Comparison of ENCODE assay signal across 25 cellular contexts in the genomic region with DNA sequence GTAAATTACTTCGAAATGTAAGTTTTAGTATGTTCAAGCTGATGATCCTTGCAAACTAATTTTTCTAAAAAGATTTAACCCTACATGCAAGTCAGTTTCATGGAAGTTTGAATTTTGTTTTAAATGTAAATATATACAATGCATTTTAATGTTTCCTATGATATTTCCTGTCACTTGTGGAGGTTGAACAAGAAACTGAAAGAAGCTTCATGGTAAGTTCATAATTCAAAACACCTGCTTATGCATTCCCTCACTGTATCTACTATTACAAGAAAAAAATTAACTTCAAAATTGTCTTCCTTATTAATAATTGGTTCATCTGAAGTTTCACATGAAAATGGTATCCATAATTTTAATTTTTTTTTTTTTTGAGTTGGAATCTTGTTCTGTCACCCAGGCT. TPM values are rescaled to one million over a fixed set of nuclear protein-coding genes. Genes with fewer than 3 reads are reported as not detected.
"Had no signal": no experiment of that assay in that cellular context is flagged by ENCODE, and none has a peak within 500 bp of the region (broad histone marks: within the 10 kb centered on the region; RNA-seq: fewer than 3 reads in every experiment).

No MANE protein-coding gene starts in this region.

- H2AFZ ChIP-seq: hepatocyte had no signal

- DNase-seq: cortex of kidney; effector CD8-positive, alpha-beta T cell; effector memory CD8-positive, alpha-beta T cell; endodermal cell; erythroblast; esophagus squamous epithelium; foreskin keratinocyte; heart left ventricle; hypothalamus; immature natural killer cell; islet precursor cell; kidney; kidney glomerular epithelial cell; left colon; left ventricle myocardium inferior; lower lobe of right lung; mesenchymal stem cell; mucosa of descending colon; naive B cell had no signal

- H3K27me3 ChIP-seq: esophagus squamous epithelium, foreskin keratinocyte, gastroesophageal sphincter, heart left ventricle, hepatocyte had no signal

- H3K36me3 ChIP-seq: esophagus squamous epithelium, gastroesophageal sphincter, heart left ventricle, left ventricle myocardium inferior, lower lobe of right lung had no signal

- H3K27ac ChIP-seq: epithelial cell of prostate, esophagus squamous epithelium, foreskin keratinocyte, gastroesophageal sphincter, heart left ventricle, hepatocyte, left ventricle myocardium inferior, lower lobe of right lung had no signal

- H3K4me2 ChIP-seq: hepatocyte had no signal

- H3K79me2 ChIP-seq: hepatocyte had no signal

- ATAC-seq: effector memory CD8-positive, alpha-beta T cell; esophagus mucosa; foreskin keratinocyte; gastroesophageal sphincter; heart left ventricle; left colon; left lobe of liver; lower lobe of right lung; mucosa of descending colon had no signal

- H3K9me3 ChIP-seq: esophagus squamous epithelium, gastroesophageal sphincter, heart left ventricle, left ventricle myocardium inferior, lower lobe of right lung, mucosa of descending colon had no signal

- H3K4me1 ChIP-seq: esophagus squamous epithelium, foreskin keratinocyte, gastroesophageal sphincter, heart left ventricle, left ventricle myocardium inferior had no signal

- H3K4me3 ChIP-seq: esophagus squamous epithelium, gastroesophageal sphincter, heart left ventricle, hepatocyte, left ventricle myocardium inferior, lower lobe of right lung, mucosa of descending colon had no signal

RNA-seq across cellular contexts. Expression of gene KIF6, which starts 24.8 kb away (rescaled TPM):
- total RNA-seq: myocyte had no signal
